In genomic region chr4:38169524-38169923, GRCh38 we compare ENCODE assay signal across 2 cellular contexts.
TF ChIP-seq lines count a peak whose summit lies in the region.

No MANE protein-coding gene starts in this region.

TF ChIP-seq in HEK293, 187 proteins besides CTCF, POLR2A, EP300 and RAD21 (continued from another document):
- TF ChIP-seq ZNF518A (tag by site-specific recombination; conservative IDR thresholded peaks at IDR 0.05; ENCODE audit: low read depth) (0 out of 2 replicates have a peak, but pooled peaks have one; percentile 18), WT1 (tag by site-specific recombination; IDR thresholded peaks at IDR 0.05) (no peak), ZNF654 (tag by site-specific recombination; IDR thresholded peaks at IDR 0.05; ENCODE audit: low read depth) (0 out of 2 replicates have a peak, but pooled peaks have one; percentile 14), KLF10 (tag by site-specific recombination; IDR thresholded peaks at IDR 0.05) (no peak), TRIM28 (IDR thresholded peaks at IDR 0.05; ENCODE audit: borderline replicate concordance, low read length) (peak; percentile 52; the same call in 1 of the 2 replicates), ZNF19 (tag by site-specific recombination; IDR thresholded peaks at IDR 0.05; ENCODE audit: low read depth) (no peak), ZNF830 (tag by site-specific recombination; IDR thresholded peaks at IDR 0.05; ENCODE audit: low read depth) (no peak), ZNF580 (tag by site-specific recombination; IDR thresholded peaks at IDR 0.05) (no peak), ZNF202 (tag by site-specific recombination; IDR thresholded peaks at IDR 0.05; ENCODE audit: borderline replicate concordance) (no peak), ZNF335 (tag by site-specific recombination; conservative IDR thresholded peaks at IDR 0.05) (no peak), ZNF23 (tag by site-specific recombination; IDR thresholded peaks at IDR 0.05; ENCODE audit: borderline replicate concordance) (no peak), ZNF16 (tag by site-specific recombination; IDR thresholded peaks at IDR 0.05; ENCODE audit: low read depth) (no peak), ZNF175 (tag by site-specific recombination; IDR thresholded peaks at IDR 0.05) (no peak)

TF ChIP-seq in liver, 16 proteins besides CTCF, POLR2A, EP300 and RAD21 (continued from another document):
- TF ChIP-seq REST (IDR thresholded peaks at IDR 0.05): no peak
TF ChIP-seq in liver: peak in this region for 3.
